1 cellular context compared by ENCODE assay signal in genomic region chr7:128909605-128910568, GRCh38.
TF ChIP-seq lines count a peak whose summit lies in the region.

No MANE protein-coding gene starts in this region.

TF ChIP-seq in HEK293, 187 proteins besides CTCF, POLR2A, EP300 and RAD21 (continued from another document):
- TF ChIP-seq KLF8 (tag by site-specific recombination; IDR thresholded peaks at IDR 0.05), result 0 out of 2 replicates have a peak, but pooled peaks have one; percentile 35
- no peak for TF ChIP-seq ZBTB7A (tag by site-specific recombination; IDR thresholded peaks at IDR 0.05; ENCODE audit: low read depth)
- no peak for TF ChIP-seq ZNF701 (tag by site-specific recombination; IDR thresholded peaks at IDR 0.05)
- TF ChIP-seq ZNF146 (tag by site-specific recombination; IDR thresholded peaks at IDR 0.05), result no peak
- TF ChIP-seq GLIS2 (tag by site-specific recombination; IDR thresholded peaks at IDR 0.05), result no peak
- TF ChIP-seq SP2 (tag by site-specific recombination; IDR thresholded peaks at IDR 0.05), result peak; percentile 54
- no peak for TF ChIP-seq ZNF707 (tag by site-specific recombination; IDR thresholded peaks at IDR 0.05)
- peak; percentile 94 for TF ChIP-seq ZBTB17 (tag by site-specific recombination; IDR thresholded peaks at IDR 0.05)
- no peak for TF ChIP-seq ZNF292 (tag by site-specific recombination; IDR thresholded peaks at IDR 0.05; ENCODE audit: borderline replicate concordance, low read depth)
- TF ChIP-seq ZNF645 (tag by site-specific recombination; IDR thresholded peaks at IDR 0.05), result no peak
- TF ChIP-seq ZNF561 (tag by site-specific recombination; IDR thresholded peaks at IDR 0.05; ENCODE audit: borderline replicate concordance), result no peak
- no peak for TF ChIP-seq ZNF639 (tag by site-specific recombination; IDR thresholded peaks at IDR 0.05)
- TF ChIP-seq ZNF768 (tag by site-specific recombination; IDR thresholded peaks at IDR 0.05), result no peak
- no peak for TF ChIP-seq ZFP41 (tag by site-specific recombination; IDR thresholded peaks at IDR 0.05; ENCODE audit: borderline replicate concordance)
- no peak for TF ChIP-seq ZSCAN5A (tag by site-specific recombination; IDR thresholded peaks at IDR 0.05)
- TF ChIP-seq ZNF621 (tag by site-specific recombination; IDR thresholded peaks at IDR 0.05), result no peak
- TF ChIP-seq ZNF266 (tag by site-specific recombination; IDR thresholded peaks at IDR 0.05; ENCODE audit: low read depth), result no peak
- peak; percentile 75 for TF ChIP-seq ZNF335 (tag by site-specific recombination; conservative IDR thresholded peaks at IDR 0.05)
- TF ChIP-seq ZNF600 (tag by site-specific recombination; IDR thresholded peaks at IDR 0.05), result peak; percentile 79; the same call in 1 of the 2 replicates
- TF ChIP-seq INSM2 (tag by site-specific recombination; IDR thresholded peaks at IDR 0.05), result no peak
- no peak for TF ChIP-seq ZNF169 (tag by site-specific recombination; IDR thresholded peaks at IDR 0.05)
- TF ChIP-seq ZNF791 (tag by site-specific recombination; IDR thresholded peaks at IDR 0.05), result no peak
- no peak for TF ChIP-seq ZNF610 (tag by site-specific recombination; IDR thresholded peaks at IDR 0.05; ENCODE audit: borderline replicate concordance)
- TF ChIP-seq MEIS1 (CRISPR knock-in tag; IDR thresholded peaks at IDR 0.05; ENCODE audit: borderline replicate concordance), result no peak
- TF ChIP-seq ZNF155 (tag by site-specific recombination; IDR thresholded peaks at IDR 0.05), result no peak
- TF ChIP-seq KLF17 (tag by site-specific recombination; IDR thresholded peaks at IDR 0.05), result peak; percentile 61
- TF ChIP-seq ZIC2 (tag by site-specific recombination; IDR thresholded peaks at IDR 0.05), result peak; percentile 50
- TF ChIP-seq ZNF391 (tag by site-specific recombination; IDR thresholded peaks at IDR 0.05; ENCODE audit: borderline replicate concordance, low read depth), result no peak
- TF ChIP-seq ZNF48 (tag by site-specific recombination; IDR thresholded peaks at IDR 0.05), result no peak
